1 cellular context compared by ENCODE assay signal in the genomic region with DNA sequence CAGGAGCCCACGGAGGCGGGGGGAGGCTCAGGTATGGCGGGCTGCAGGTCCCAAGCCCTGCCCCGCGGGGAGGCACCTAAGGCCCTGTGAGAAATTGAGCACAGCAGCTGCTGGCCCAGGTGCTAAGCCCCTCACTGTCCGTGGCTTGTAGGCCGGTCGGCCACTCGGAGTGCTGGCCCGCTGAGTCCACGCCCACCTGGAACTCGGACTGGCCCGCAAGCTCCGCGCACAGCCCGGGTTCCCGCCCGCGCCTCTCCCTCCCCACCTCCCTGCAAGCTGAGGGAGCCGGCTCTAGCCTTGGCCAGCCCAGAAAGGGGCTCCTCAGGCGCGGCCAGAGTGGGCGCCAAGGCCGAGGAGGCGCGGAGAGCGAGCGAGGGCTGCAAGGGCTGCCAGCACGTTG.
TF ChIP-seq lines count a peak whose summit lies in the region.

No MANE protein-coding gene starts in this region.

TF ChIP-seq in K562, 482 proteins besides CTCF, POLR2A, EP300 and RAD21 (continued from another document):
- TF ChIP-seq, protein P1, sequence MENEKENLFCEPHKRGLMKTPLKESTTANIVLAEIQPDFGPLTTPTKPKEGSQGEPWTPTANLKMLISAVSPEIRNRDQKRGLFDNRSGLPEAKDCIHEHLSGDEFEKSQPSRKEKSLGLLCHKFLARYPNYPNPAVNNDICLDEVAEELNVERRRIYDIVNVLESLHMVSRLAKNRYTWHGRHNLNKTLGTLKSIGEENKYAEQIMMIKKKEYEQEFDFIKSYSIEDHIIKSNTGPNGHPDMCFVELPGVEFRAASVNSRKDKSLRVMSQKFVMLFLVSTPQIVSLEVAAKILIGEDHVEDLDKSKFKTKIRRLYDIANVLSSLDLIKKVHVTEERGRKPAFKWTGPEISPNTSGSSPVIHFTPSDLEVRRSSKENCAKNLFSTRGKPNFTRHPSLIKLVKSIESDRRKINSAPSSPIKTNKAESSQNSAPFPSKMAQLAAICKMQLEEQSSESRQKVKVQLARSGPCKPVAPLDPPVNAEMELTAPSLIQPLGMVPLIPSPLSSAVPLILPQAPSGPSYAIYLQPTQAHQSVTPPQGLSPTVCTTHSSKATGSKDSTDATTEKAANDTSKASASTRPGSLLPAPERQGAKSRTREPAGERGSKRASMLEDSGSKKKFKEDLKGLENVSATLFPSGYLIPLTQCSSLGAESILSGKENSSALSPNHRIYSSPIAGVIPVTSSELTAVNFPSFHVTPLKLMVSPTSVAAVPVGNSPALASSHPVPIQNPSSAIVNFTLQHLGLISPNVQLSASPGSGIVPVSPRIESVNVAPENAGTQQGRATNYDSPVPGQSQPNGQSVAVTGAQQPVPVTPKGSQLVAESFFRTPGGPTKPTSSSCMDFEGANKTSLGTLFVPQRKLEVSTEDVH (IDR thresholded peaks at IDR 0.05; ENCODE audit: low read depth, partially characterized antibody): no peak
- TF ChIP-seq POLR2B (IDR thresholded peaks at IDR 0.05; ENCODE audit: low read depth, partially characterized antibody) (no peak), TAF15 (IDR thresholded peaks at IDR 0.05; ENCODE audit: low read depth, low read length) (no peak)
